ENCODE assay signal across 8 cellular contexts in the genomic region with DNA sequence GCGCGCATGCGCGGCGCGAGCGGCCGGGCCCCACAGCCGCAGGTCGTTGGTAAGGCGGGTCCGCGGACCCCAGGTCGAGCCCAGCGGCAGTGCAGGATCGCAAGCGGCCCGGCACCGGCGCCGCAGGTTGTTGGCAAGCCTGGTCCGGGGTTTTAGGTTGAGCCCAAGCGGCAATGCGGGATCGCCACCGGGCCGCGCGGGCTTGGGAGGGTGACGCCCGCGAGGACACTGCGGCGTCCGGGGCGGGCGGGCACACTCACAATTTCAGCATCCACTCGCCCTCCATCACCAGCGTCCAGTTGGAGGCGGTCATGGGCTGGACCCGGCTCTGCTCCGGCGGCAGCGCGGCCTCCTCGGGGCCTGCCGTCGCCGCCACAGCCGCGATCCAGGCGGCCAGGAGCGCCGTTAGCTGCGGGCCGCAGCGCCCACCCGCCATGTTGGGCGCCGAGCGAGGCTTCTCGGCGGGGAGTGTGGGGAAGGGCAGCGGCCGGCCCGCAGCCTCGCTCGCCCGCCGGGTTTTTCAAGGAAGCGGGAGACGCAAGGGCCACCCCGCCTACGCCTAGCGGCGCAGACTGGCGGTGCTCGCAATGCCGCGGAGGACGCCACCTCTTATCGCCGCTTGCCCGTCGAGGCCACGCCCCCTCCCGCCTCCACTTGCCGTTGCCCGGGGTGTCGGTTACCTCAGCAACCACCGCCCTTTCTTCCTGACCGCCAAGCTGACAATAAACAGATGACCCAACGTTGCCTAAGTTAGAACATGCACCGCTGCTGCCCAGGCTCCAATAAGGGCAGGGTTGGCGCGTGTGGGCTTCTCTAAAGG.
DNase-seq lines count a peak whose midpoint lies in the region; ATAC-seq lines count a peak whose summit lies in the region.

A gene with protein sequence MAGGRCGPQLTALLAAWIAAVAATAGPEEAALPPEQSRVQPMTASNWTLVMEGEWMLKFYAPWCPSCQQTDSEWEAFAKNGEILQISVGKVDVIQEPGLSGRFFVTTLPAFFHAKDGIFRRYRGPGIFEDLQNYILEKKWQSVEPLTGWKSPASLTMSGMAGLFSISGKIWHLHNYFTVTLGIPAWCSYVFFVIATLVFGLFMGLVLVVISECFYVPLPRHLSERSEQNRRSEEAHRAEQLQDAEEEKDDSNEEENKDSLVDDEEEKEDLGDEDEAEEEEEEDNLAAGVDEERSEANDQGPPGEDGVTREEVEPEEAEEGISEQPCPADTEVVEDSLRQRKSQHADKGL (minus strand): TSS at position 584 of the 820 bp plus-strand sequence. CDS start 148 bp downstream, at position 436.

- peak; percentile 91 for ATAC-seq in GM18907 (IDR thresholded peaks at IDR 0.05; ENCODE audit: unreplicated experiment)
- peak; percentile 88 for ATAC-seq in HG03159 (IDR thresholded peaks at IDR 0.05; ENCODE audit: unreplicated experiment)

- DNase-seq in AG08396 (ENCODE audit: low spot score): peak; percentile 98
- peak; percentile 98 for DNase-seq in NCI-H2227 (lab: John Stamatoyannopoulos, UW; ENCODE audit: unreplicated experiment)
- DNase-seq in activated CD4-positive, CD25-positive, alpha-beta regulatory T cell (lab: John Stamatoyannopoulos, UW): peak; percentile 71 to 86 (median 80)
- peak; percentile 84 for DNase-seq in central memory CD4-positive, alpha-beta T cell
- peak; percentile 98 for DNase-seq in iris pigment epithelial cell (ENCODE audit: low read depth)
- peak; percentile 90 for DNase-seq in stimulated activated CD4-positive, alpha-beta T cell treated with anti-CD3 and anti-CD28 coated beads, Interleukin-12 subunit alpha, Interleukin-12 subunit beta, amount 100 ng/mL, for 4 hours

Comparison
In these comparisons a context has a peak if more than half of its experiments do, and no peak if none do; other contexts are left out.
1. Peak in every context shown above with its lines: DNase-seq and ATAC-seq.